Comparison of ENCODE assay signal across 8 cellular contexts in genomic region chr5:150000261-150000989, GRCh38. TPM values are rescaled to one million over a fixed set of nuclear protein-coding genes. Genes with fewer than 3 reads are reported as not detected.
DNase-seq lines count a peak whose midpoint lies in the region; ATAC-seq and TF ChIP-seq lines count a peak whose summit lies in the region.

A gene with protein sequence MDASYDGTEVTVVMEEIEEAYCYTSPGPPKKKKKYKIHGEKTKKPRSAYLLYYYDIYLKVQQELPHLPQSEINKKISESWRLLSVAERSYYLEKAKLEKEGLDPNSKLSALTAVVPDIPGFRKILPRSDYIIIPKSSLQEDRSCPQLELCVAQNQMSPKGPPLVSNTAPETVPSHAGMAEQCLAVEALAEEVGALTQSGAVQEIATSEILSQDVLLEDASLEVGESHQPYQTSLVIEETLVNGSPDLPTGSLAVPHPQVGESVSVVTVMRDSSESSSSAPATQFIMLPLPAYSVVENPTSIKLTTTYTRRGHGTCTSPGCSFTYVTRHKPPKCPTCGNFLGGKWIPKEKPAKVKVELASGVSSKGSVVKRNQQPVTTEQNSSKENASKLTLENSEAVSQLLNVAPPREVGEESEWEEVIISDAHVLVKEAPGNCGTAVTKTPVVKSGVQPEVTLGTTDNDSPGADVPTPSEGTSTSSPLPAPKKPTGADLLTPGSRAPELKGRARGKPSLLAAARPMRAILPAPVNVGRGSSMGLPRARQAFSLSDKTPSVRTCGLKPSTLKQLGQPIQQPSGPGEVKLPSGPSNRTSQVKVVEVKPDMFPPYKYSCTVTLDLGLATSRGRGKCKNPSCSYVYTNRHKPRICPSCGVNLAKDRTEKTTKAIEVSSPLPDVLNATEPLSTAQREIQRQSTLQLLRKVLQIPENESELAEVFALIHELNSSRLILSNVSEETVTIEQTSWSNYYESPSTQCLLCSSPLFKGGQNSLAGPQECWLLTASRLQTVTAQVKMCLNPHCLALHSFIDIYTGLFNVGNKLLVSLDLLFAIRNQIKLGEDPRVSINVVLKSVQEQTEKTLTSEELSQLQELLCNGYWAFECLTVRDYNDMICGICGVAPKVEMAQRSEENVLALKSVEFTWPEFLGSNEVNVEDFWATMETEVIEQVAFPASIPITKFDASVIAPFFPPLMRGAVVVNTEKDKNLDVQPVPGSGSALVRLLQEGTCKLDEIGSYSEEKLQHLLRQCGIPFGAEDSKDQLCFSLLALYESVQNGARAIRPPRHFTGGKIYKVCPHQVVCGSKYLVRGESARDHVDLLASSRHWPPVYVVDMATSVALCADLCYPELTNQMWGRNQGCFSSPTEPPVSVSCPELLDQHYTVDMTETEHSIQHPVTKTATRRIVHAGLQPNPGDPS (N-terminal part only) (plus strand): TSS chr5:150000739. CDS start chr5:150004853, 4,114 bp downstream.
TIGD6 (minus strand) TSS chr5:150000654; CDS start chr5:149996348, 4,306 bp downstream.

- ATAC-seq in CD8-positive, alpha-beta T cell, result peak; percentile 84
- ATAC-seq in GM19455 (IDR thresholded peaks at IDR 0.05; ENCODE audit: unreplicated experiment), result peak; percentile 90
- ATAC-seq in activated CD8-positive, alpha-beta T cell treated with anti-CD3 and anti-CD28 coated beads for 36 hours, result peak; percentile 88
- ATAC-seq in lung (ENCODE audit: insufficient read depth, low FRiP score), result peak; percentile 94

- H3K27me3 ChIP-seq in CD8-positive, alpha-beta T cell (ENCODE audit: insufficient read depth, low read length), result no peaks in the 10 kb centered on the region
- no peaks in the 10 kb centered on the region for H3K27me3 ChIP-seq in lung (ENCODE audit: control insufficient read depth, insufficient read depth)

- peak within 1 kb of the TSS; percentile 91 for H3K27ac Mint-ChIP-seq in CD8-positive, alpha-beta T cell
- peak within 1 kb of the TSS; percentile 95 for H3K27ac Mint-ChIP-seq in activated CD8-positive, alpha-beta T cell treated with anti-CD3 and anti-CD28 coated beads for 36 hours

- H3K9me3 Mint-ChIP-seq in CD8-positive, alpha-beta T cell, result no peaks in the 10 kb centered on the region
- H3K9me3 Mint-ChIP-seq in activated CD8-positive, alpha-beta T cell treated with anti-CD3 and anti-CD28 coated beads for 36 hours, result no peaks in the 10 kb centered on the region

- TF ChIP-seq CTCF in CD8-positive, alpha-beta T cell (IDR thresholded peaks at IDR 0.05), result no peak
- TF ChIP-seq CTCF in activated CD8-positive, alpha-beta T cell treated with anti-CD3 and anti-CD28 coated beads for 36 hours (IDR thresholded peaks at IDR 0.05), result no peak
- TF ChIP-seq CTCF in lung (IDR thresholded peaks at IDR 0.05; ENCODE audit: control extremely low read depth, extremely low read depth), result no peak

- DNase-seq in CD8-positive, alpha-beta T cell, result peak; percentile 67 to 91 (median 82)
- peak; percentile 88 for DNase-seq in HK-2 (ENCODE audit: unreplicated experiment)
- DNase-seq in NCI-H82 treated with DMSO at 0.1 percent for 48 hours (lab: John Stamatoyannopoulos, UW; ENCODE audit: unreplicated experiment), result peak; percentile 57
- DNase-seq in activated CD8-positive, alpha-beta T cell treated with anti-CD3 and anti-CD28 coated beads for 36 hours, result peak; percentile 94
- DNase-seq in ecto neural progenitor cell (ENCODE audit: low spot score), result peak; percentile 96
- peak; percentile 93 for DNase-seq in lung (ENCODE audit: low spot score)
- DNase-seq in stimulated activated CD4-positive, alpha-beta T cell treated with anti-CD3 and anti-CD28 coated beads, TNF-alpha, amount 100 ng/mL, for 24 hours (ENCODE audit: low read depth in 3 of 3), result peak; percentile 80 to 90 (median 82)

- H3K27me3 Mint-ChIP-seq in CD8-positive, alpha-beta T cell (ENCODE audit: low read depth), result no peaks in the 10 kb centered on the region
- no peaks in the 10 kb centered on the region for H3K27me3 Mint-ChIP-seq in activated CD8-positive, alpha-beta T cell treated with anti-CD3 and anti-CD28 coated beads for 36 hours

- H3K36me3 Mint-ChIP-seq in CD8-positive, alpha-beta T cell, result peaks cover 29% of the 10 kb centered on the region
- H3K36me3 Mint-ChIP-seq in activated CD8-positive, alpha-beta T cell treated with anti-CD3 and anti-CD28 coated beads for 36 hours (ENCODE audit: low read depth), result peaks cover 24% of the 10 kb centered on the region

- H3K4me3 ChIP-seq in CD8-positive, alpha-beta T cell (ENCODE audit: low read depth, low read length), result peak within 1 kb of the TSS; percentile 79
- peak within 1 kb of the TSS; percentile 91 for H3K4me3 ChIP-seq in lung

- intact Hi-C loops in CD8-positive, alpha-beta T cell (cut with DNase I, micrococcal nuclease), result loop anchor here (1.0 to 10.0 kb wide), 12 partner anchors 40 to 1618 kb away; partner anchors contain the start of genes CSNK1A1 (in 2 of the 2), PPARGC1B (in 2 of the 2), SLC26A2 (in 2 of the 2) and FBXO38 (in 1 of the 2)
- intact Hi-C loops in activated CD8-positive, alpha-beta T cell treated with anti-CD3 and anti-CD28 coated beads for 36 hours (cut with micrococcal nuclease), result loop anchor here (1.0 to 10.0 kb wide), 2 partner anchors 41 to 754 kb away; partner anchors contain the start of gene DCTN4

- POLR2A ChIA-PET in CD8-positive, alpha-beta T cell (lab: Charles Lee), result interaction anchor here (0.6 to 1.6 kb wide), 4 partner anchors 11 to 382 kb away, joined by 3 to 6 read pairs (median 4); partner anchors contain the start of gene SLC26A2
- POLR2A ChIA-PET in activated CD8-positive, alpha-beta T cell treated with anti-CD3 and anti-CD28 coated beads for 36 hours (lab: Charles Lee), result interaction anchor here (0.6 to 3.3 kb wide), 8 partner anchors 9 to 412 kb away, joined by 3 to 36 read pairs (median 3); partner anchors contain the start of genes CD74 and SLC26A2

- H3K4me1 Mint-ChIP-seq in CD8-positive, alpha-beta T cell (ENCODE audit: low read depth), result peaks cover 39% of the 10 kb centered on the region
- H3K4me1 Mint-ChIP-seq in activated CD8-positive, alpha-beta T cell treated with anti-CD3 and anti-CD28 coated beads for 36 hours (ENCODE audit: low read depth), result peaks cover 42% of the 10 kb centered on the region

- H3K4me1 ChIP-seq in CD8-positive, alpha-beta T cell (ENCODE audit: insufficient read depth, low read length), result peaks cover 22% of the 10 kb centered on the region
- H3K4me1 ChIP-seq in lung (ENCODE audit: control insufficient read depth in 2 of 2, insufficient read depth in 2 of 2, low read length in 2 of 2), result peaks cover 2 to 16% of the 10 kb centered on the region in 2 donors

- no peaks in the 10 kb centered on the region for H3K36me3 ChIP-seq in CD8-positive, alpha-beta T cell (ENCODE audit: insufficient read depth, low read length)
- peaks cover 6 to 8% of the 10 kb centered on the region in 2 donors for H3K36me3 ChIP-seq in lung (ENCODE audit: control insufficient read depth in 2 of 2, insufficient read depth in 2 of 2, low read length in 2 of 2)

- H3K27ac ChIP-seq in CD8-positive, alpha-beta T cell (ENCODE audit: low read depth, low read length), result peak within 1 kb of the TSS; percentile 75
- peak within 1 kb of the TSS; percentile 98 for H3K27ac ChIP-seq in lung (ENCODE audit: low read depth in 1 of 2, low read length in 1 of 2)

- peak within 1 kb of the TSS; percentile 89 for H3K4me3 Mint-ChIP-seq in CD8-positive, alpha-beta T cell
- H3K4me3 Mint-ChIP-seq in activated CD8-positive, alpha-beta T cell treated with anti-CD3 and anti-CD28 coated beads for 36 hours, result peak within 1 kb of the TSS; percentile 93

- no peaks in the 10 kb centered on the region for H3K9me3 ChIP-seq in CD8-positive, alpha-beta T cell (ENCODE audit: low read length)
- no peaks in the 10 kb centered on the region for H3K9me3 ChIP-seq in lung (ENCODE audit: control insufficient read depth in 2 of 2, insufficient read depth in 1 of 2, low read length in 1 of 2)

- CTCF ChIA-PET in CD8-positive, alpha-beta T cell (lab: Charles Lee), result interaction anchor here (1.3 to 2.0 kb wide), 3 partner anchors 9 to 167 kb away, joined by 4 to 10 read pairs (median 7); no protein-coding TSS in a partner anchor
- CTCF ChIA-PET in activated CD8-positive, alpha-beta T cell treated with anti-CD3 and anti-CD28 coated beads for 36 hours (lab: Charles Lee), result interaction anchor here (0.9 to 3.3 kb wide), 9 partner anchors 10 to 360 kb away, joined by 3 to 18 read pairs (median 4); partner anchors contain the start of gene SLC26A2

- WGBS in lung, 2 donors, result 0% methylated on average over 62 to 72 of the region's 72 CpGs

RNA-seq across cellular contexts. Expression of the first gene that starts in this region (rescaled TPM):
- total RNA-seq in CD8-positive, alpha-beta T cell, result 10 to 100 TPM; 27.4 to 29.7 TPM
- total RNA-seq in activated CD8-positive, alpha-beta T cell treated with anti-CD3 and anti-CD28 coated beads for 36 hours, result 10 to 100 TPM; 30.4 to 32.6 TPM
- 10 to 100 TPM; 39.1 to 42.3 TPM for total RNA-seq in lung
- polyA plus RNA-seq in lung, result 10 to 100 TPM; 22.3 to 22.6 TPM

RNA-seq across cellular contexts. Expression of gene TIGD6, which starts in this region (rescaled TPM):
- total RNA-seq in CD8-positive, alpha-beta T cell, result 1 to 10 TPM in 1 of 2 experiments, under 1 TPM in 1; 0.97 to 1.5 TPM
- 1 to 10 TPM; 1.2 to 2.2 TPM for total RNA-seq in activated CD8-positive, alpha-beta T cell treated with anti-CD3 and anti-CD28 coated beads for 36 hours
- 1 to 10 TPM; 4.5 to 5.0 TPM for total RNA-seq in lung
- 1 to 10 TPM; 3.0 to 3.9 TPM for polyA plus RNA-seq in lung

Comparison
In these comparisons a context has a peak if more than half of its experiments do, and no peak if none do; other contexts are left out.
1. Peak in every context shown above with its lines: DNase-seq, ATAC-seq, H3K4me3 ChIP-seq and H3K27ac ChIP-seq.